In genomic region chr22:44828193-44828592, GRCh38 we compare ENCODE assay signal across 10 cellular contexts.
DNase-seq lines count a peak whose midpoint lies in the region; ATAC-seq and TF ChIP-seq lines count a peak whose summit lies in the region.
"Had no signal": no experiment of that assay in that cellular context is flagged by ENCODE, and none has a peak within 500 bp of the region (broad histone marks: within the 10 kb centered on the region; RNA-seq: fewer than 3 reads in every experiment).

No MANE protein-coding gene starts in this region.

- no peaks in the 10 kb centered on the region; the same call in none of the 2 replicates for H3K36me3 ChIP-seq in Caco-2 (ENCODE audit: control insufficient read depth, insufficient read depth, low read length)
- peaks cover 4% of the 10 kb centered on the region for H3K36me3 ChIP-seq in H7 (replicated peaks; ENCODE audit: control insufficient read depth, insufficient read depth, low read length)
- no peaks in the 10 kb centered on the region for H3K36me3 ChIP-seq in mucosa of descending colon (ENCODE audit: low read depth)
- H3K36me3 ChIP-seq: thoracic aorta had no signal

- DNase-seq in Caco-2: peak in 1 of 2 experiments; percentile 66
- DNase-seq in H7: peak; percentile 91
- peak; percentile 19 to 50 for DNase-seq in activated T-cell treated with anti-CD3 and anti-CD28 coated beads, Interleukin-2, amount 50 U/mL, for 72 hours
- peak in 2 of 3 donors; percentile 13 to 29 for DNase-seq in mucosa of descending colon
- DNase-seq in SKM-1 treated with dmso at 0.1 percent for 144 hours (lab: John Stamatoyannopoulos, UW; ENCODE audit: unreplicated experiment): no peak
- DNase-seq in Ammon's horn (ENCODE audit: low spot score): no peak
- DNase-seq: NK-92 treated with Interleukin-12 subunit alpha and Interleukin-12 subunit beta, amount 100 ng/mL, for 24 hours had no signal

- H3K36me3 Mint-ChIP-seq in Caco-2 (ENCODE audit: insufficient read depth, unreplicated experiment): peaks cover 82% of the 10 kb centered on the region
- no peaks in the 10 kb centered on the region for H3K36me3 Mint-ChIP-seq in activated T-cell treated with anti-CD3 and anti-CD28 coated beads, Interleukin-2, amount 50 U/mL, for 72 hours (ENCODE audit: insufficient read depth in 2 of 2)

- H3K27me3 Mint-ChIP-seq in Caco-2 (ENCODE audit: insufficient read depth, unreplicated experiment): no peaks in the 10 kb centered on the region
- H3K27me3 Mint-ChIP-seq in activated T-cell treated with anti-CD3 and anti-CD28 coated beads, Interleukin-2, amount 50 U/mL, for 72 hours (ENCODE audit: low read depth): peaks cover 6% of the 10 kb centered on the region

- peak overlapping the region; percentile 64 for H3K27ac Mint-ChIP-seq in Caco-2 (ENCODE audit: unreplicated experiment)
- no peak overlapping the region for H3K27ac Mint-ChIP-seq in activated T-cell treated with anti-CD3 and anti-CD28 coated beads, Interleukin-2, amount 50 U/mL, for 72 hours

- CTCF ChIA-PET in Caco-2 (lab: Charles Lee): interaction anchor here (0.7 kb wide), 1 partner anchor 942 kb away, joined by 4 read pairs; no protein-coding TSS in a partner anchor

- ATAC-seq in activated T-cell treated with anti-CD3 and anti-CD28 coated beads, Interleukin-2, amount 50 U/mL, for 72 hours (replicated peaks in 1 of 2): no peak
- ATAC-seq in mucosa of descending colon (peak; percentile 48), GM18861 (IDR thresholded peaks at IDR 0.05; ENCODE audit: unreplicated experiment) (no peak), HG02870 (IDR thresholded peaks at IDR 0.05; ENCODE audit: unreplicated experiment) (no peak)

- peaks cover 4% of the 10 kb centered on the region for H3K4me1 Mint-ChIP-seq in Caco-2 (ENCODE audit: low read depth, unreplicated experiment)
- no peaks in the 10 kb centered on the region for H3K4me1 Mint-ChIP-seq in activated T-cell treated with anti-CD3 and anti-CD28 coated beads, Interleukin-2, amount 50 U/mL, for 72 hours (ENCODE audit: low read depth)

- intact Hi-C loops in Caco-2 (cut with micrococcal nuclease; ENCODE audit: unreplicated experiment): no loop called here
- intact Hi-C loops in mucosa of descending colon (cut with DNase I, micrococcal nuclease): no loop called here

- POLR2A ChIA-PET in Caco-2 (lab: Charles Lee): no interaction called here

- H3K4me3 Mint-ChIP-seq in Caco-2 (ENCODE audit: unreplicated experiment): no peak overlapping the region
- no peak overlapping the region for H3K4me3 Mint-ChIP-seq in activated T-cell treated with anti-CD3 and anti-CD28 coated beads, Interleukin-2, amount 50 U/mL, for 72 hours

- peaks cover 6% of the 10 kb centered on the region for H3K9me3 Mint-ChIP-seq in Caco-2 (ENCODE audit: unreplicated experiment)
- no peaks in the 10 kb centered on the region for H3K9me3 Mint-ChIP-seq in activated T-cell treated with anti-CD3 and anti-CD28 coated beads, Interleukin-2, amount 50 U/mL, for 72 hours

- H3K27me3 ChIP-seq in Caco-2 (replicated peaks; ENCODE audit: control insufficient read depth, insufficient read depth, low read length) (no peaks in the 10 kb centered on the region), H7 (ENCODE audit: control insufficient read depth, insufficient read depth, low read length) (no peaks in the 10 kb centered on the region)

- BruUV-seq in Caco-2 (replicated peaks; lab: Mats Ljungman, UMichigan): no TSS peak

- peak; percentile 48 to 59 for TF ChIP-seq CTCF in Caco-2 (IDR thresholded peaks at IDR 0.05; ENCODE audit: insufficient read depth in 1 of 2, low read depth in 1 of 2, low read length in 1 of 2, severe bottlenecking in 1 of 2, unreplicated experiment in 1 of 2)
- TF ChIP-seq CTCF in mucosa of descending colon (IDR thresholded peaks at IDR 0.05): no peak

- H3K4me1 ChIP-seq in Caco-2 (peaks cover 4% of the 10 kb centered on the region; the same call in 1 of the 2 replicates), mucosa of descending colon (ENCODE audit: low read depth) (no peaks in the 10 kb centered on the region)

- H3K9me3 ChIP-seq in Caco-2 (peaks cover 9% of the 10 kb centered on the region; the same call in 1 of the 2 replicates), mucosa of descending colon (no peaks in the 10 kb centered on the region)
- H3K9me3 ChIP-seq: thoracic aorta had no signal

- H3K4me3 ChIP-seq in Caco-2 (ENCODE audit: low read depth, low read length): no peak overlapping the region
- no peak overlapping the region for H3K4me3 ChIP-seq in H7 (ENCODE audit: insufficient read depth, low read depth, low read length)
- no peak overlapping the region for H3K4me3 ChIP-seq in mucosa of descending colon
- H3K4me3 ChIP-seq: thoracic aorta had no signal

Comparison
In these comparisons a context has a peak if more than half of its experiments do, and no peak if none do; other contexts are left out.
1. DNase-seq: peak in H7 (single experiment), activated T-cell treated with anti-CD3 and anti-CD28 coated beads, Interleukin-2, amount 50 U/mL, for 72 hours (2 of 2) and mucosa of descending colon (2 of 3); none in SKM-1 treated with dmso at 0.1 percent for 144 hours (single experiment) and Ammon's horn (single experiment).